ENCODE assay signal across 17 cellular contexts in the genomic region with DNA sequence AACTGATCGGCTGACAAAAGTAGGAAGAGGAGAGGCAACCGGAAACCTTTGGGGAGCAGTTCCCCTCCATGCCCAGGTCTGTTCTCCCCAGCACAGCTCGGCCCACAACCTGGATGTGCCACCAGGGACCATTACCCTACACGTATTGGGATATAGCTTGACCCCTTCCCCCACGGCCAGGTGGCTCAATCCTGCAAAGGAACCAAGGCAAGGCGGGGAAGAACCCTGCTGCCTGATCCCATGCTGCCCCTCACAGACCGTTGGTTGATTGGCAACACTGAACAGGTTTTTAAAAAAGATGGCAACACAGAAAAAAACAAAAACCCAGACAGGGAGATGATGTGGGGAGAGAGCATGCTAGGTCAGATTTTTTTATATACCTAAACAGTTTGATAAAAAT. TPM values are rescaled to one million over a fixed set of nuclear protein-coding genes. Genes with fewer than 3 reads are reported as not detected.
DNase-seq lines count a peak whose midpoint lies in the region; ATAC-seq, FAIRE-seq and TF ChIP-seq lines count a peak whose summit lies in the region.
"Had no signal": no experiment of that assay in that cellular context is flagged by ENCODE, and none has a peak within 500 bp of the region (broad histone marks: within the 10 kb centered on the region; RNA-seq: fewer than 3 reads in every experiment).

No MANE protein-coding gene starts in this region.

- H3K4me1 ChIP-seq in K562 (replicated peaks in 1 of 2; ENCODE audit: control insufficient read depth in 2 of 2, insufficient read depth in 2 of 2, low read length in 2 of 2): no peaks in the 10 kb centered on the region
- H3K4me1 ChIP-seq: left ventricle myocardium inferior had no signal

- DNase-seq in activated naive CD4-positive, alpha-beta T cell treated with anti-CD3 and anti-CD28 coated beads for 36 hours: peak; percentile 8
- DNase-seq in activated naive CD4-positive, alpha-beta T cell (lab: John Stamatoyannopoulos, UW): no peak
- peak; percentile 31 for DNase-seq in NCI-H524 treated with DMSO at 0.1 percent for 48 hours (lab: John Stamatoyannopoulos, UW)
- DNase-seq in K562 (ENCODE audit: extremely low read depth in 1 of 4, low spot score in 3 of 4): peak in 2 of 4 experiments; percentile 30 to 35
- DNase-seq in activated CD4-positive, alpha-beta memory T cell treated with anti-CD3 and anti-CD28 coated beads, Interleukin-2, amount 10 ng/mL, durations not matched to agents 7 days and 5 days: no peak
- no peak for DNase-seq in GM19240 (ENCODE audit: insufficient read length, low spot score)
- DNase-seq in DMS53 (lab: John Stamatoyannopoulos, UW): no peak
- DNase-seq in MCF 10A (ENCODE audit: unreplicated experiment): no peak
- DNase-seq: activated CD4-positive, alpha-beta T cell treated with anti-CD3 and anti-CD28 coated beads, Interleukin-2, amount 10 ng/mL, durations not matched to agents 7 days and 5 days; activated T-cell treated with anti-CD3 and anti-CD28 coated beads, Interleukin-2, amount 50 U/mL, for 4 hours; amygdala; HFFc6; left ventricle myocardium inferior; NCI-H1048; NCI-H2171 treated with DMSO at 0.1 percent for 48 hours; stimulated activated CD4-positive, alpha-beta T cell treated with anti-CD3 and anti-CD28 coated beads, Interleukin-12 subunit alpha, Interleukin-12 subunit beta, amount 100 ng/mL, for 4 hours; T-helper 2 cell had no signal

- no peak overlapping the region for H3K4me2 ChIP-seq in K562 (ENCODE audit: insufficient read depth, low read length)

- no peaks in the 10 kb centered on the region for H3K36me3 Mint-ChIP-seq in activated naive CD4-positive, alpha-beta T cell treated with anti-CD3 and anti-CD28 coated beads for 36 hours (ENCODE audit: low read depth)
- no peaks in the 10 kb centered on the region for H3K36me3 Mint-ChIP-seq in activated CD4-positive, alpha-beta memory T cell treated with anti-CD3 and anti-CD28 coated beads, Interleukin-2, amount 10 ng/mL, durations not matched to agents 7 days and 5 days (ENCODE audit: low read depth)
- H3K36me3 Mint-ChIP-seq in MCF 10A (ENCODE audit: insufficient read depth, unreplicated experiment): no peaks in the 10 kb centered on the region

- H3K4me1 Mint-ChIP-seq in activated naive CD4-positive, alpha-beta T cell treated with anti-CD3 and anti-CD28 coated beads for 36 hours (ENCODE audit: low read depth): peaks cover 3% of the 10 kb centered on the region
- H3K4me1 Mint-ChIP-seq in activated CD4-positive, alpha-beta memory T cell treated with anti-CD3 and anti-CD28 coated beads, Interleukin-2, amount 10 ng/mL, durations not matched to agents 7 days and 5 days: no peaks in the 10 kb centered on the region
- no peaks in the 10 kb centered on the region for H3K4me1 Mint-ChIP-seq in MCF 10A (ENCODE audit: insufficient read depth, unreplicated experiment)

- H3K9me3 Mint-ChIP-seq in activated naive CD4-positive, alpha-beta T cell treated with anti-CD3 and anti-CD28 coated beads for 36 hours: no peaks in the 10 kb centered on the region
- H3K9me3 Mint-ChIP-seq in activated CD4-positive, alpha-beta memory T cell treated with anti-CD3 and anti-CD28 coated beads, Interleukin-2, amount 10 ng/mL, durations not matched to agents 7 days and 5 days: no peaks in the 10 kb centered on the region
- H3K9me3 Mint-ChIP-seq in MCF 10A (ENCODE audit: unreplicated experiment): no peaks in the 10 kb centered on the region
- H3K9me3 Mint-ChIP-seq: activated CD4-positive, alpha-beta T cell treated with anti-CD3 and anti-CD28 coated beads, Interleukin-2, amount 10 ng/mL, durations not matched to agents 7 days and 5 days; activated T-cell treated with anti-CD3 and anti-CD28 coated beads, Interleukin-2, amount 50 U/mL, for 4 hours; HFFc6 had no signal

- intact Hi-C loops in activated naive CD4-positive, alpha-beta T cell treated with anti-CD3 and anti-CD28 coated beads for 36 hours (cut with micrococcal nuclease): no loop called here
- intact Hi-C loops in K562 (cut with micrococcal nuclease): no loop called here
- intact Hi-C loops in MCF 10A (cut with micrococcal nuclease): no loop called here

- in situ Hi-C loops in K562 (cut with MboI): no loop called here

- TF ChIP-seq CTCF in K562 (IDR thresholded peaks at IDR 0.05 in 2 of 3, conservative IDR thresholded peaks at IDR 0.05 in 1 of 3; ENCODE audit: insufficient read depth in 2 of 3, low read depth in 1 of 3, low read length in 3 of 3): peak; percentile 51 to 67 (median 61)
- TF ChIP-seq CTCF in MCF 10A (IDR thresholded peaks at IDR 0.05; ENCODE audit: unreplicated experiment): no peak

- H3K27ac ChIP-seq in K562 (ENCODE audit: extremely low read depth, low read depth, low read length): no peak overlapping the region
- H3K27ac ChIP-seq: left ventricle myocardium inferior had no signal

- BruUV-seq in K562 (replicated peaks; lab: Mats Ljungman, UMichigan) (no TSS peak), MCF 10A (replicated peaks; lab: Mats Ljungman, UMichigan) (no TSS peak)

- POLR2A ChIA-PET in K562 (lab: Yijun Ruan, JAX) (no interaction called here), MCF 10A (lab: Yijun Ruan, JAX) (interaction anchor here (0.5 kb wide), 1 partner anchor 1234 kb away, joined by 3 read pairs; no protein-coding TSS in a partner anchor)
- POLR2A ChIA-PET in activated CD4-positive, alpha-beta memory T cell treated with anti-CD3 and anti-CD28 coated beads, Interleukin-2, amount 10 ng/mL, durations not matched to agents 7 days and 5 days (lab: Charles Lee): no interaction called here

- FAIRE-seq in K562 (lab: Jason Lieb, UNC): peak; percentile 35

- H3K4me3 Mint-ChIP-seq in activated naive CD4-positive, alpha-beta T cell treated with anti-CD3 and anti-CD28 coated beads for 36 hours: no peak overlapping the region
- H3K4me3 Mint-ChIP-seq in activated CD4-positive, alpha-beta memory T cell treated with anti-CD3 and anti-CD28 coated beads, Interleukin-2, amount 10 ng/mL, durations not matched to agents 7 days and 5 days: no peak overlapping the region
- H3K4me3 Mint-ChIP-seq in MCF 10A (ENCODE audit: unreplicated experiment): no peak overlapping the region
- H3K4me3 Mint-ChIP-seq: activated CD4-positive, alpha-beta T cell treated with anti-CD3 and anti-CD28 coated beads, Interleukin-2, amount 10 ng/mL, durations not matched to agents 7 days and 5 days; activated T-cell treated with anti-CD3 and anti-CD28 coated beads, Interleukin-2, amount 50 U/mL, for 4 hours; HFFc6 had no signal

- peak overlapping the region; percentile 57; the same call in 1 of the 2 replicates for H2AFZ ChIP-seq in K562 (ENCODE audit: low read depth, low read length)

- no peaks in the 10 kb centered on the region for H3K9me1 ChIP-seq in K562 (ENCODE audit: control insufficient read depth, insufficient read depth, low read length)

- H3K9me3 ChIP-seq in K562 (replicated peaks; ENCODE audit: control insufficient read depth, insufficient read depth, low read depth, low read length): no peaks in the 10 kb centered on the region
- H3K9me3 ChIP-seq: left ventricle myocardium inferior had no signal

- no peaks in the 10 kb centered on the region for H4K20me1 ChIP-seq in K562 (replicated peaks; ENCODE audit: control insufficient read depth, insufficient read depth, low read length)

- no peak overlapping the region for H3K27ac Mint-ChIP-seq in activated naive CD4-positive, alpha-beta T cell treated with anti-CD3 and anti-CD28 coated beads for 36 hours
- H3K27ac Mint-ChIP-seq in activated CD4-positive, alpha-beta memory T cell treated with anti-CD3 and anti-CD28 coated beads, Interleukin-2, amount 10 ng/mL, durations not matched to agents 7 days and 5 days: no peak overlapping the region
- no peak overlapping the region for H3K27ac Mint-ChIP-seq in MCF 10A (ENCODE audit: low read depth, unreplicated experiment)
- H3K27ac Mint-ChIP-seq: activated CD4-positive, alpha-beta T cell treated with anti-CD3 and anti-CD28 coated beads, Interleukin-2, amount 10 ng/mL, durations not matched to agents 7 days and 5 days; HFFc6 had no signal

- peaks cover 5% of the 10 kb centered on the region for H3K27me3 Mint-ChIP-seq in activated naive CD4-positive, alpha-beta T cell treated with anti-CD3 and anti-CD28 coated beads for 36 hours (ENCODE audit: low read depth)
- peaks cover 17% of the 10 kb centered on the region for H3K27me3 Mint-ChIP-seq in activated CD4-positive, alpha-beta memory T cell treated with anti-CD3 and anti-CD28 coated beads, Interleukin-2, amount 10 ng/mL, durations not matched to agents 7 days and 5 days
- H3K27me3 Mint-ChIP-seq in MCF 10A (ENCODE audit: insufficient read depth, unreplicated experiment): no peaks in the 10 kb centered on the region

- H3K9ac ChIP-seq in K562 (ENCODE audit: insufficient read depth in 1 of 2, low read depth in 2 of 2, low read length in 2 of 2): peak overlapping the region in 1 of 2 experiments; percentile 43; a peak in 1 of 4 replicates

- 32% methylated on average over 7 of the region's 7 CpGs for WGBS in K562 (ENCODE audit: insufficient coverage, low coverage, missing lambda C conversion rate)

- CTCF ChIA-PET in activated naive CD4-positive, alpha-beta T cell treated with anti-CD3 and anti-CD28 coated beads for 36 hours (lab: Charles Lee): interaction anchor here (0.6 to 1.6 kb wide), 2 partner anchors 10 to 83 kb away, joined by 3 read pairs; no protein-coding TSS in a partner anchor
- CTCF ChIA-PET in K562 (lab: Yijun Ruan, JAX; ENCODE audit: low intra/inter-chr PET ratio): no interaction called here
- CTCF ChIA-PET in activated CD4-positive, alpha-beta memory T cell treated with anti-CD3 and anti-CD28 coated beads, Interleukin-2, amount 10 ng/mL, durations not matched to agents 7 days and 5 days (lab: Charles Lee): no interaction called here
- CTCF ChIA-PET in MCF 10A (lab: Yijun Ruan, JAX): no interaction called here

- no peaks in the 10 kb centered on the region for H3K36me3 ChIP-seq in K562 (ENCODE audit: control insufficient read depth, insufficient read depth, low read length)
- H3K36me3 ChIP-seq: left ventricle myocardium inferior had no signal

- peak; percentile 80 for ATAC-seq in K562
- ATAC-seq: activated T-cell treated with anti-CD3 and anti-CD28 coated beads, Interleukin-2, amount 50 U/mL, for 4 hours had no signal

- no peaks in the 10 kb centered on the region for H3K79me2 ChIP-seq in K562 (ENCODE audit: control insufficient read depth, insufficient read depth, low read length)

- no peak for TF ChIP-seq POLR2A in K562 (conservative IDR thresholded peaks at IDR 0.05)

- peak in 1 of 2 experiments; percentile 64; a peak in 2 of 4 replicates for TF ChIP-seq RAD21 in K562 (CRISPR knock-in tag; conservative IDR thresholded peaks at IDR 0.05 in 1 of 2, IDR thresholded peaks at IDR 0.05 in 1 of 2)

- no peak for TF ChIP-seq EP300 in K562 (IDR thresholded peaks at IDR 0.05; ENCODE audit: low read length)

- H3K27me3 ChIP-seq in K562 (ENCODE audit: control insufficient read depth in 2 of 2, insufficient read depth in 2 of 2, low read length in 2 of 2): no peaks in the 10 kb centered on the region

- H3K4me3 ChIP-seq in K562: no peak overlapping the region
- H3K4me3 ChIP-seq: left ventricle myocardium inferior had no signal

RNA-seq across cellular contexts. Expression of a gene that starts 19.6 kb away (rescaled TPM):
- 10 to 100 TPM; 14.0 to 15.9 TPM for total RNA-seq in activated naive CD4-positive, alpha-beta T cell treated with anti-CD3 and anti-CD28 coated beads for 36 hours
- 22.4 and 50.3 TPM in 2 replicates for total RNA-seq in K562 (2011; cell fraction: chromatin; rRNA removed; ENCODE audit: low replicate concordance)
- 13.2 and 13.8 TPM in 2 replicates for total RNA-seq in K562 (2011; cell fraction: nucleolus; rRNA removed)
- total RNA-seq in K562 (2011; cell fraction: nucleoplasm; rRNA removed): 32.0 and 70.5 TPM in 2 replicates
- total RNA-seq in K562 (2014; rRNA removed) (18.6 and 19.7 TPM in 2 replicates), K562 (2014; rRNA removed; fragmentation: Illumina TruSeq; extraction: Trizol) (36.7 and 43.5 TPM in 2 replicates), K562 (2015; rRNA removed; fragmentation: Illumina TruSeq; extraction: Trizol) (37.7 and 43.4 TPM in 2 replicates), K562 (2021) (23.0 and 25.2 TPM in 2 replicates), MCF 10A (2022) (20.4 and 26.6 TPM in 2 replicates)
- polyA plus RNA-seq in K562 (2011; rRNA removed) (42.5 and 53.3 TPM in 2 replicates), K562 (2014; fragmentation: Illumina TruSeq; extraction: Trizol) (32.3 and 36.9 TPM in 2 replicates), K562 (2014; fragmentation: Nextera tagmentation; extraction: Ambion mirVana) (10 to 100 TPM; 41.5 to 44.9 TPM), K562 (2014; rRNA removed) (27.6 and 29.5 TPM in 2 replicates)
- polyA plus RNA-seq in K562 (2011; cell fraction: cytosol; rRNA removed): 16.1 and 27.9 TPM in 2 replicates
- polyA plus RNA-seq in K562 (2011; cell fraction: nucleus; rRNA removed): 13.7 and 14.4 TPM in 2 replicates
- polyA plus RNA-seq in K562 (2012): 29.7 and 43.6 TPM in 2 replicates
- polyA minus RNA-seq in K562 (2011; rRNA and poly(A)+ RNA removed): 38.9 and 41.3 TPM in 2 replicates
- 14.1 and 21.8 TPM in 2 replicates for polyA minus RNA-seq in K562 (2011; cell fraction: cytosol; rRNA and poly(A)+ RNA removed)
- 19.5 and 36.3 TPM in 2 replicates for polyA minus RNA-seq in K562 (2011; cell fraction: nucleus; rRNA and poly(A)+ RNA removed)
- total RNA-seq in activated CD4-positive, alpha-beta memory T cell treated with anti-CD3 and anti-CD28 coated beads, Interleukin-2, amount 10 ng/mL, durations not matched to agents 7 days and 5 days: 10 to 100 TPM; 19.3 to 19.4 TPM

Comparison
In these comparisons a context has a peak if more than half of its experiments do, and no peak if none do; other contexts are left out.
1. DNase-seq: peak in activated naive CD4-positive, alpha-beta T cell treated with anti-CD3 and anti-CD28 coated beads for 36 hours (single experiment) and NCI-H524 treated with DMSO at 0.1 percent for 48 hours (single experiment); none in activated naive CD4-positive, alpha-beta T cell (0 of 4), activated CD4-positive, alpha-beta memory T cell treated with anti-CD3 and anti-CD28 coated beads, Interleukin-2, amount 10 ng/mL, durations not matched to agents 7 days and 5 days (single experiment), GM19240 (single experiment), DMS53 (single experiment) and MCF 10A (single experiment).